9 cellular contexts compared by ENCODE assay signal in genomic region chr9:94782367-94783120, GRCh38. TPM values are rescaled to one million over a fixed set of nuclear protein-coding genes. Genes with fewer than 3 reads are reported as not detected.
DNase-seq lines count a peak whose midpoint lies in the region; ATAC-seq and TF ChIP-seq lines count a peak whose summit lies in the region.
"Had no signal": no experiment of that assay in that cellular context is flagged by ENCODE, and none has a peak within 500 bp of the region (broad histone marks: within the 10 kb centered on the region; RNA-seq: fewer than 3 reads in every experiment).

No MANE protein-coding gene starts in this region.

- no peak for ATAC-seq in right cardiac atrium
- no peak for ATAC-seq in GM21515 (IDR thresholded peaks at IDR 0.05; ENCODE audit: unreplicated experiment)
- ATAC-seq in GM21723 (IDR thresholded peaks at IDR 0.05; ENCODE audit: unreplicated experiment): no peak
- ATAC-seq: activated T-cell treated with anti-CD3 and anti-CD28 coated beads, Interleukin-2, amount 50 U/mL, for 4 hours had no signal

- peaks cover 6% of the 10 kb centered on the region for H3K4me1 ChIP-seq in right cardiac atrium (ENCODE audit: control insufficient read depth, insufficient read depth, low read length)
- H3K4me1 ChIP-seq in HAP-1: peaks cover 2% of the 10 kb centered on the region; the same call in 1 of the 2 replicates

- 67% methylated on average over 6 of the region's 6 CpGs for WGBS in right cardiac atrium

- H3K9me3 ChIP-seq in right cardiac atrium (ENCODE audit: control insufficient read depth, low read length): no peaks in the 10 kb centered on the region
- no peaks in the 10 kb centered on the region for H3K9me3 ChIP-seq in HAP-1

- H3K27ac ChIP-seq in right cardiac atrium (ENCODE audit: low read length) (peak overlapping the region; percentile 63), skin epidermis (peak overlapping the region in 19 of 21 experiments; percentile 48 to 87 (median 69))

- no peaks in the 10 kb centered on the region; the same call in 1 of the 2 replicates for H3K36me3 ChIP-seq in HAP-1 (replicated peaks)

- H3K27me3 ChIP-seq in right cardiac atrium (ENCODE audit: control insufficient read depth, insufficient read depth): no peaks in the 10 kb centered on the region
- no peaks in the 10 kb centered on the region for H3K27me3 ChIP-seq in HAP-1 (ENCODE audit: low read depth)

- no peak for TF ChIP-seq CTCF in astrocyte of the cerebellum (IDR thresholded peaks at IDR 0.05; ENCODE audit: low read depth, low read length, missing control alignments)

- in situ Hi-C loops in astrocyte of the cerebellum (cut with HindIII; ENCODE audit: low sequenced_read_pairs): no loop called here
- in situ Hi-C loops in HAP-1 (cut with MboI; ENCODE audit: low sequenced_read_pairs): loop anchor here (5.0 kb wide), 1 partner anchor 340 kb away; no protein-coding TSS in a partner anchor

- H3K4me3 ChIP-seq in astrocyte of the cerebellum (ENCODE audit: low read depth, low read length) (no peak overlapping the region), right cardiac atrium (ENCODE audit: low read length) (no peak overlapping the region), skin epidermis (no peak overlapping the region), HAP-1 (no peak overlapping the region)

- intact Hi-C loops in right cardiac atrium (cut with DNase I): loop anchor here in 3 of 4 donors (5.0 to 10.0 kb wide), 4 partner anchors 222 to 345 kb away; no protein-coding TSS in a partner anchor

- DNase-seq in EL: peak; percentile 44
- DNase-seq in astrocyte of the cerebellum (ENCODE audit: low read depth): peak; percentile 83
- DNase-seq in right cardiac atrium: no peak
- DNase-seq in HAP-1 (ENCODE audit: low spot score in 2 of 2): no peak
- no peak for DNase-seq in islet precursor cell

RNA-seq across cellular contexts. Expression of gene AOPEP, which starts 56.0 kb away (rescaled TPM):
- 100 to 1,000 TPM; 124 to 170 (median 146) TPM for total RNA-seq in right cardiac atrium
- polyA plus RNA-seq in right cardiac atrium: 159 TPM

Comparison
In these comparisons a context has a peak if more than half of its experiments do, and no peak if none do; other contexts are left out.
1. DNase-seq: peak in EL (single experiment) and astrocyte of the cerebellum (single experiment); none in right cardiac atrium (0 of 3), HAP-1 (0 of 2) and islet precursor cell (single experiment).